In genomic region chr4:185730387-185730786, GRCh38 we compare ENCODE assay signal across 8 cellular contexts.
A peak's percentile ranks its signal among the peaks of the same experiment; 100 is the strongest.
DNase-seq lines count a peak whose midpoint lies in the region; ATAC-seq and TF ChIP-seq lines count a peak whose summit lies in the region.

No MANE protein-coding gene starts in this region.

- DNase-seq in adrenal gland (peak; percentile 68 to 89 (median 80)), mesendoderm (peak; percentile 62), lower leg skin (ENCODE audit: low spot score in 2 of 2) (no peak), iPS-NIHi7 (ENCODE audit: extremely low spot score) (no peak), immature natural killer cell (no peak)
- DNase-seq in activated T-cell treated with anti-CD3 and anti-CD28 coated beads, Interleukin-2, amount 50 U/mL, for 72 hours: no peak

- H3K36me3 ChIP-seq in adrenal gland (replicated peaks in 1 of 2) (peaks cover 0 to 7% of the 10 kb centered on the region in 2 donors), mesendoderm (ENCODE audit: control insufficient read depth, insufficient read depth, low read length) (no peaks in the 10 kb centered on the region)

- H3K79me1 ChIP-seq in mesendoderm (ENCODE audit: low read length): no peaks in the 10 kb centered on the region

- no peak overlapping the region for H3K4me2 ChIP-seq in mesendoderm (ENCODE audit: low read length)

- no peak overlapping the region for H2BK5ac ChIP-seq in mesendoderm (ENCODE audit: low read length)

- no peak overlapping the region for H3K27ac Mint-ChIP-seq in activated T-cell treated with anti-CD3 and anti-CD28 coated beads, Interleukin-2, amount 50 U/mL, for 72 hours
- no peak overlapping the region for H3K27ac Mint-ChIP-seq in immature natural killer cell

- TF ChIP-seq CTCF in adrenal gland (IDR thresholded peaks at IDR 0.05) (no peak), lower leg skin (IDR thresholded peaks at IDR 0.05) (no peak)

- peaks cover 26% of the 10 kb centered on the region for H3K27me3 Mint-ChIP-seq in activated T-cell treated with anti-CD3 and anti-CD28 coated beads, Interleukin-2, amount 50 U/mL, for 72 hours (ENCODE audit: low read depth)
- H3K27me3 Mint-ChIP-seq in immature natural killer cell (ENCODE audit: low read depth in 3 of 3): peaks cover 2 to 9% (median 4%) of the 10 kb centered on the region in 3 donors

- H2BK15ac ChIP-seq in mesendoderm (replicated peaks; ENCODE audit: low read depth): no peak overlapping the region

- no peak overlapping the region for H3K18ac ChIP-seq in mesendoderm (ENCODE audit: low read length)

- no peak overlapping the region for H3K4me3 ChIP-seq in adrenal gland
- H3K4me3 ChIP-seq in mesendoderm (ENCODE audit: low read length): no peak overlapping the region
- no peak overlapping the region for H3K4me3 ChIP-seq in lower leg skin (ENCODE audit: low read depth, poor library complexity, severe bottlenecking)

- H3K9me3 ChIP-seq in adrenal gland (replicated peaks in 1 of 3): peaks cover 0 to 4% (median 0%) of the 10 kb centered on the region in 3 donors

- no peak overlapping the region for H3K56ac ChIP-seq in mesendoderm (ENCODE audit: low read length)

- H3K27ac ChIP-seq in adrenal gland (peak overlapping the region in 4 of 5 donors; percentile 68 to 91 (median 85)), mesendoderm (ENCODE audit: low read depth, low read length) (no peak overlapping the region)

- ATAC-seq in GM19025 (IDR thresholded peaks at IDR 0.05; ENCODE audit: low read depth, unreplicated experiment): peak; percentile 35
- peak; percentile 28 for ATAC-seq in HG03039 (IDR thresholded peaks at IDR 0.05; ENCODE audit: unreplicated experiment)
- no peak for ATAC-seq in activated T-cell treated with anti-CD3 and anti-CD28 coated beads, Interleukin-2, amount 50 U/mL, for 72 hours (replicated peaks in 1 of 2)

- no peak overlapping the region for H3K23ac ChIP-seq in mesendoderm (ENCODE audit: low read length)

- no peak overlapping the region for H3K4ac ChIP-seq in mesendoderm (ENCODE audit: low read depth, low read length)

- H4K8ac ChIP-seq in mesendoderm (ENCODE audit: low read depth, low read length): no peak overlapping the region

- H3K4me1 Mint-ChIP-seq in activated T-cell treated with anti-CD3 and anti-CD28 coated beads, Interleukin-2, amount 50 U/mL, for 72 hours (ENCODE audit: low read depth): no peaks in the 10 kb centered on the region
- H3K4me1 Mint-ChIP-seq in immature natural killer cell: no peaks in the 10 kb centered on the region

- intact Hi-C loops in adrenal gland (cut with DNase I) (no loop called here), lower leg skin (cut with DNase I; ENCODE audit: low total_unique reads) (no loop called here)

- no peaks in the 10 kb centered on the region for H3K79me2 ChIP-seq in mesendoderm (ENCODE audit: control insufficient read depth, insufficient read depth, low read length)

- no peak overlapping the region for H2BK120ac ChIP-seq in mesendoderm (ENCODE audit: low read depth, low read length)

- no peak overlapping the region for H2AK5ac ChIP-seq in mesendoderm (ENCODE audit: low read length)

- H4K5ac ChIP-seq in mesendoderm (ENCODE audit: low read length): no peak overlapping the region

- no peaks in the 10 kb centered on the region for H3K36me3 Mint-ChIP-seq in activated T-cell treated with anti-CD3 and anti-CD28 coated beads, Interleukin-2, amount 50 U/mL, for 72 hours (ENCODE audit: insufficient read depth in 2 of 2)
- H3K36me3 Mint-ChIP-seq in immature natural killer cell: peaks cover 0 to 6% (median 0%) of the 10 kb centered on the region in 3 donors

- no peaks in the 10 kb centered on the region for H3K27me3 ChIP-seq in adrenal gland
- H3K27me3 ChIP-seq in mesendoderm (ENCODE audit: insufficient read depth, low read length, poor library complexity): no peaks in the 10 kb centered on the region

- TF ChIP-seq POLR2A in adrenal gland (IDR thresholded peaks at IDR 0.05): peak in 1 of 2 donors; percentile 51
- TF ChIP-seq POLR2A in lower leg skin (IDR thresholded peaks at IDR 0.05): no peak

- 18 to 36% (median 26%) methylated on average over 2 to 4 of the region's 4 CpGs for WGBS in adrenal gland, 4 donors
- no CpG with 5 or more reads among the region's 4 CpGs for WGBS in mesendoderm (ENCODE audit: extremely low coverage, insufficient coverage, low lambda C conversion rate)
- WGBS in lower leg skin, 2 donors: 45 to 57% methylated on average over 4 of the region's 4 CpGs

- H3K9me3 Mint-ChIP-seq in activated T-cell treated with anti-CD3 and anti-CD28 coated beads, Interleukin-2, amount 50 U/mL, for 72 hours: no peaks in the 10 kb centered on the region
- H3K9me3 Mint-ChIP-seq in immature natural killer cell: no peaks in the 10 kb centered on the region

- H3K4me3 Mint-ChIP-seq in activated T-cell treated with anti-CD3 and anti-CD28 coated beads, Interleukin-2, amount 50 U/mL, for 72 hours: no peak overlapping the region
- H3K4me3 Mint-ChIP-seq in immature natural killer cell: no peak overlapping the region

- H3K9ac ChIP-seq in mesendoderm (ENCODE audit: low read length): no peak overlapping the region

- H3K4me1 ChIP-seq in adrenal gland (replicated peaks in 1 of 2) (peaks cover 28 to 69% of the 10 kb centered on the region in 2 donors), mesendoderm (ENCODE audit: control insufficient read depth, low read depth, low read length) (no peaks in the 10 kb centered on the region)

Comparison
In these comparisons a context has a peak if more than half of its experiments do, and no peak if none do; other contexts are left out.
1. ATAC-seq: peak in GM19025 (single experiment) and HG03039 (single experiment); none in activated T-cell treated with anti-CD3 and anti-CD28 coated beads, Interleukin-2, amount 50 U/mL, for 72 hours (0 of 2).
2. DNase-seq: peak in adrenal gland (7 of 7) and mesendoderm (single experiment); none in lower leg skin (0 of 2), iPS-NIHi7 (single experiment), activated T-cell treated with anti-CD3 and anti-CD28 coated beads, Interleukin-2, amount 50 U/mL, for 72 hours (0 of 2) and immature natural killer cell (0 of 3).